ENCODE assay signal across 8 cellular contexts in genomic region chr17:19386974-19387920, GRCh38.
A peak's percentile ranks its signal among the peaks of the same experiment; 100 is the strongest.
DNase-seq lines count a peak whose midpoint lies in the region; ATAC-seq lines count a peak whose summit lies in the region.

Gene MFAP4 (minus strand): TSS chr17:19387190. CDS start chr17:19387155, 35 bp downstream.

- no peaks in the 10 kb centered on the region for H3K27me3 ChIP-seq in iPS-20b (ENCODE audit: insufficient read depth, low read length)

- no peak within 1 kb of the TSS for H3K4me3 Mint-ChIP-seq in stimulated activated effector memory CD8-positive, alpha-beta T cell treated with anti-CD3 and anti-CD28 coated beads, Interleukin-12 subunit alpha, Interleukin-12 subunit beta, amount 100 ng/mL, for 72 hours

- no peak for ATAC-seq in stimulated activated effector memory CD8-positive, alpha-beta T cell treated with anti-CD3 and anti-CD28 coated beads, Interleukin-12 subunit alpha, Interleukin-12 subunit beta, amount 100 ng/mL, for 72 hours
- ATAC-seq in GM21390 (IDR thresholded peaks at IDR 0.05; ENCODE audit: unreplicated experiment), result no peak

- peak within 1 kb of the TSS; percentile 75 for H3K9ac ChIP-seq in iPS-20b (ENCODE audit: low read depth, low read length)

- H3K4me3 ChIP-seq in iPS-20b (ENCODE audit: low read length), result peak within 1 kb of the TSS; percentile 48; the same call in 1 of the 2 replicates

- no peaks in the 10 kb centered on the region for H3K9me3 Mint-ChIP-seq in stimulated activated effector memory CD8-positive, alpha-beta T cell treated with anti-CD3 and anti-CD28 coated beads, Interleukin-12 subunit alpha, Interleukin-12 subunit beta, amount 100 ng/mL, for 72 hours

- peaks cover 34% of the 10 kb centered on the region for H3K36me3 ChIP-seq in iPS-20b (ENCODE audit: insufficient read depth, low read depth, low read length)

- H3K27ac Mint-ChIP-seq in stimulated activated effector memory CD8-positive, alpha-beta T cell treated with anti-CD3 and anti-CD28 coated beads, Interleukin-12 subunit alpha, Interleukin-12 subunit beta, amount 100 ng/mL, for 72 hours, result peak within 1 kb of the TSS; percentile 85

- H3K4me1 ChIP-seq in iPS-20b (ENCODE audit: insufficient read depth, low read length), result peaks cover 12% of the 10 kb centered on the region; the same call in 1 of the 2 replicates

- H3K9me3 ChIP-seq in iPS-20b (ENCODE audit: insufficient read depth, low read depth, low read length), result no peaks in the 10 kb centered on the region

- H3K4me1 Mint-ChIP-seq in stimulated activated effector memory CD8-positive, alpha-beta T cell treated with anti-CD3 and anti-CD28 coated beads, Interleukin-12 subunit alpha, Interleukin-12 subunit beta, amount 100 ng/mL, for 72 hours, result peaks cover 19% of the 10 kb centered on the region

- DNase-seq in DMS79 treated with DMSO at 0.1 percent for 48 hours (lab: John Stamatoyannopoulos, UW) (peak; percentile 4), DMS79 (lab: John Stamatoyannopoulos, UW) (no peak), amniotic epithelial cell (ENCODE audit: low read depth) (peak; percentile 73), NCI-H526 (lab: John Stamatoyannopoulos, UW) (no peak), AML-193 (lab: John Stamatoyannopoulos, UW) (no peak)
- no peak for DNase-seq in stimulated activated effector memory CD8-positive, alpha-beta T cell treated with anti-CD3 and anti-CD28 coated beads, Interleukin-12 subunit alpha, Interleukin-12 subunit beta, amount 100 ng/mL, for 72 hours (ENCODE audit: low spot score in 2 of 2)

- H3K27ac ChIP-seq in iPS-20b (ENCODE audit: low read length), result peak within 1 kb of the TSS; percentile 67

- peaks cover 15% of the 10 kb centered on the region for H3K36me3 Mint-ChIP-seq in stimulated activated effector memory CD8-positive, alpha-beta T cell treated with anti-CD3 and anti-CD28 coated beads, Interleukin-12 subunit alpha, Interleukin-12 subunit beta, amount 100 ng/mL, for 72 hours

Comparison
In these comparisons a context has a peak if more than half of its experiments do, and no peak if none do; other contexts are left out.
1. DNase-seq: peak in DMS79 treated with DMSO at 0.1 percent for 48 hours (single experiment) and amniotic epithelial cell (single experiment); none in DMS79 (single experiment), stimulated activated effector memory CD8-positive, alpha-beta T cell treated with anti-CD3 and anti-CD28 coated beads, Interleukin-12 subunit alpha, Interleukin-12 subunit beta, amount 100 ng/mL, for 72 hours (0 of 2), NCI-H526 (0 of 2) and AML-193 (0 of 2).